In genomic region chr2:4219571-4219970, GRCh38 we compare ENCODE assay signal across 19 cellular contexts.
DNase-seq lines count a peak whose midpoint lies in the region; ATAC-seq, FAIRE-seq and TF ChIP-seq lines count a peak whose summit lies in the region.
"Had no signal": no experiment of that assay in that cellular context is flagged by ENCODE, and none has a peak within 500 bp of the region (broad histone marks: within the 10 kb centered on the region; RNA-seq: fewer than 3 reads in every experiment).

No MANE protein-coding gene starts in this region.

- intact Hi-C loops in right lobe of liver (cut with DNase I) (no loop called here), pancreas (cut with DNase I) (no loop called here)

- WGBS in right lobe of liver (ENCODE audit: insufficient coverage, low coverage, low lambda C conversion rate, missing lambda C conversion rate): 31% methylated on average over 1 of the region's 1 CpG
- 28 to 58% methylated on average over 1 of the region's 1 CpG for WGBS in pancreas, 2 donors

- DNase-seq in NCI-H1092 treated with DMSO at 0.1 percent for 48 hours (lab: John Stamatoyannopoulos, UW) (peak; percentile 33), NCI-H1092 (lab: John Stamatoyannopoulos, UW) (no peak), NCI-H1417 (lab: John Stamatoyannopoulos, UW) (peak in 2 of 3 experiments; percentile 35 to 88), NCI-H345 treated with DMSO at 0.1 percent for 48 hours (lab: John Stamatoyannopoulos, UW; ENCODE audit: unreplicated experiment) (peak; percentile 57), kidney epithelial cell (ENCODE audit: low read depth) (peak; percentile 4), right lobe of liver (no peak), pancreas (no peak), AG20443 (ENCODE audit: low spot score) (no peak)
- DNase-seq: 8988T, DMS 273 treated with DMSO at 0.1 percent for 48 hours, KBM-7, NCI-H1048, NCI-H2029 treated with DMSO at 0.1 percent for 48 hours, NCI-H446 treated with DMSO at 0.1 percent for 48 hours, Peyer's patch, SHP77, T-helper 1 cell had no signal

- H3K4me3 ChIP-seq in kidney epithelial cell (ENCODE audit: low read depth, low read length) (no peak overlapping the region), right lobe of liver (no peak overlapping the region), pancreas (no peak overlapping the region)
- H3K4me3 ChIP-seq: BLaER1 treated with 17β-estradiol and CSF1 and Interleukin-3, amounts not matched to agents 10 nM and 100 nM; Peyer's patch had no signal

- no peaks in the 10 kb centered on the region for H3K36me3 ChIP-seq in kidney epithelial cell (ENCODE audit: control insufficient read depth, insufficient read depth, low read length)
- H3K36me3 ChIP-seq in right lobe of liver: no peaks in the 10 kb centered on the region
- no peaks in the 10 kb centered on the region for H3K36me3 ChIP-seq in pancreas
- H3K36me3 ChIP-seq: BLaER1 treated with 17β-estradiol and CSF1 and Interleukin-3, amounts not matched to agents 10 nM and 100 nM; Peyer's patch had no signal

- TF ChIP-seq CTCF in kidney epithelial cell (IDR thresholded peaks at IDR 0.05; ENCODE audit: insufficient read depth, low read length, poor library complexity, severe bottlenecking) (no peak), right lobe of liver (IDR thresholded peaks at IDR 0.05) (no peak), pancreas (IDR thresholded peaks at IDR 0.05) (no peak)

- no peak for ATAC-seq in right lobe of liver
- no peak for ATAC-seq in pancreas
- ATAC-seq: SK-N-SH treated with all-trans-retinoic acid at 6 μM for 48 hours had no signal

- no peak overlapping the region for H3K27ac ChIP-seq in right lobe of liver
- no peak overlapping the region for H3K27ac ChIP-seq in pancreas
- H3K27ac ChIP-seq: BLaER1 treated with 17β-estradiol and CSF1 and Interleukin-3, amounts not matched to agents 10 nM and 100 nM; Peyer's patch had no signal

- H3K27me3 ChIP-seq in kidney epithelial cell (ENCODE audit: control insufficient read depth, insufficient read depth, low read length) (no peaks in the 10 kb centered on the region), right lobe of liver (no peaks in the 10 kb centered on the region), pancreas (no peaks in the 10 kb centered on the region)
- H3K27me3 ChIP-seq: BLaER1 treated with 17β-estradiol and CSF1 and Interleukin-3, amounts not matched to agents 10 nM and 100 nM; Peyer's patch had no signal

- no peak for TF ChIP-seq POLR2A in right lobe of liver (IDR thresholded peaks at IDR 0.05)

- H3K9me3 ChIP-seq in right lobe of liver (no peaks in the 10 kb centered on the region), pancreas (no peaks in the 10 kb centered on the region)
- H3K9me3 ChIP-seq: Peyer's patch had no signal

- FAIRE-seq in pancreas (lab: Jason Lieb, UNC): no peak

- no peaks in the 10 kb centered on the region for H3K4me1 ChIP-seq in right lobe of liver
- H3K4me1 ChIP-seq in pancreas: no peaks in the 10 kb centered on the region
- H3K4me1 ChIP-seq: BLaER1 treated with 17β-estradiol and CSF1 and Interleukin-3, amounts not matched to agents 10 nM and 100 nM; Peyer's patch had no signal

Comparison
In these comparisons a context has a peak if more than half of its experiments do, and no peak if none do; other contexts are left out.
1. DNase-seq: peak in NCI-H1092 treated with DMSO at 0.1 percent for 48 hours (single experiment), NCI-H1417 (2 of 3), NCI-H345 treated with DMSO at 0.1 percent for 48 hours (single experiment) and kidney epithelial cell (single experiment); none in NCI-H1092 (single experiment), right lobe of liver (0 of 3), pancreas (0 of 6) and AG20443 (single experiment).